23 cellular contexts compared by ENCODE assay signal in the genomic region with DNA sequence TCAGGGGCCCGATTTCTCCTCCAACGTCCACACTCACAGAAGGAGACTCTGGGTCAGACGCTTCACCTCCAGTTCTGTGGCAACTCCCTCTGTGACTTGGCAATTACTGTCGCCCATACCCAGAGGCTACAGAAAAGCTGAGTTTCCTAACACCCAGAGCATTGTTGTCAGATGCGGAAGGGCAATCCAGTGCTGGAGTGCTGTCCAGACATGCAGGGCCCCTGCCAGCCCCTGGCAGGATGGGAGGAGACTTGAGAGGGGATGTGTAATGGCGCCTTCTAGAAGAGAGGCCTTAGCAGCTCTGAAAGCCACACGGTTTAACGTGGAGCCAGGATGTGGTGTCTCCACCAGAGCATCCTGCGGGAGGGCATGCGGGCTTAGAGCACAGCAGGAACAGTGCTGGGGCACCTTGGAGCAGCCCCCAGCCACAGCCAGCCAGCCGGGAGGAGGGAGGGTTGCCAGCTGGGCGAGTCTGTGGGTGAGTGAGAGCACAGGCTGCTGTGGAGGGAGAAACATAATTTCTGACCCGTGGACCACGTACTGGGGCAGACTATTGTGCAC.
DNase-seq lines count a peak whose midpoint lies in the region; ATAC-seq and TF ChIP-seq lines count a peak whose summit lies in the region.
"Had no signal": no experiment of that assay in that cellular context is flagged by ENCODE, and none has a peak within 500 bp of the region (broad histone marks: within the 10 kb centered on the region; RNA-seq: fewer than 3 reads in every experiment).

No MANE protein-coding gene starts in this region.

- H3K36me3 ChIP-seq in RWPE2 (ENCODE audit: low read depth) (no peaks in the 10 kb centered on the region), aorta (ENCODE audit: control insufficient read depth in 1 of 2, insufficient read depth in 2 of 2, low read length in 1 of 2) (no peaks in the 10 kb centered on the region)
- H3K36me3 ChIP-seq: BLaER1, HAP-1 had no signal

- no peak overlapping the region for H3K27ac ChIP-seq in RWPE2 (ENCODE audit: poor library complexity, severe bottlenecking)
- H3K27ac ChIP-seq in foreskin keratinocyte: no peak overlapping the region
- H3K27ac ChIP-seq in aorta (ENCODE audit: low read depth in 1 of 2, low read length in 2 of 2): no peak overlapping the region
- H3K27ac ChIP-seq: BLaER1, PC-9 had no signal

- H3K27ac Mint-ChIP-seq in activated naive CD8-positive, alpha-beta T cell treated with anti-CD3 and anti-CD28 coated beads for 36 hours: no peak overlapping the region
- H3K27ac Mint-ChIP-seq: CD4-positive, CD25-positive, alpha-beta regulatory T cell; HFFc6 had no signal

- DNase-seq in ELF-1 (ENCODE audit: low read depth, low spot score) (peak; percentile 13), RWPE2 (ENCODE audit: low spot score) (no peak), foreskin keratinocyte (peak; percentile 40 to 45), aorta (no peak), dedifferentiated amniotic fluid mesenchymal stem cell (ENCODE audit: extremely low spot score) (no peak)
- no peak for DNase-seq in activated naive CD8-positive, alpha-beta T cell treated with anti-CD3 and anti-CD28 coated beads for 36 hours
- DNase-seq: CD4-positive, CD25-positive, alpha-beta regulatory T cell; DMS153; GOT3; HFFc6; KG1; NCI-H1048; NCI-H1417; NCI-H187; NCI-H2081 treated with DMSO at 0.1 percent for 48 hours; NCI-H446; NCI-H526; NCI-H82; PC-9; SHP77 treated with DMSO at 0.1 percent for 48 hours had no signal

- H3K9me3 ChIP-seq in RWPE2 (ENCODE audit: severe bottlenecking): peaks cover 2% of the 10 kb centered on the region
- H3K9me3 ChIP-seq in aorta (ENCODE audit: control insufficient read depth, low read length): no peaks in the 10 kb centered on the region
- H3K9me3 ChIP-seq: BLaER1, HAP-1 had no signal

- H3K27me3 Mint-ChIP-seq in activated naive CD8-positive, alpha-beta T cell treated with anti-CD3 and anti-CD28 coated beads for 36 hours: no peaks in the 10 kb centered on the region
- H3K27me3 Mint-ChIP-seq: CD4-positive, CD25-positive, alpha-beta regulatory T cell had no signal

- H3K36me3 Mint-ChIP-seq in activated naive CD8-positive, alpha-beta T cell treated with anti-CD3 and anti-CD28 coated beads for 36 hours: no peaks in the 10 kb centered on the region
- H3K36me3 Mint-ChIP-seq: CD4-positive, CD25-positive, alpha-beta regulatory T cell had no signal

- no peak for TF ChIP-seq CTCF in RWPE2 (IDR thresholded peaks at IDR 0.05; ENCODE audit: poor library complexity, severe bottlenecking)
- TF ChIP-seq CTCF in foreskin keratinocyte (conservative IDR thresholded peaks at IDR 0.05): no peak

- no peaks in the 10 kb centered on the region for H3K4me1 Mint-ChIP-seq in activated naive CD8-positive, alpha-beta T cell treated with anti-CD3 and anti-CD28 coated beads for 36 hours
- H3K4me1 Mint-ChIP-seq: CD4-positive, CD25-positive, alpha-beta regulatory T cell had no signal

- intact Hi-C loops in aorta (cut with DNase I): no loop called here

- H3K9me3 Mint-ChIP-seq in activated naive CD8-positive, alpha-beta T cell treated with anti-CD3 and anti-CD28 coated beads for 36 hours: peaks cover 2% of the 10 kb centered on the region

- H3K4me1 ChIP-seq in RWPE2 (ENCODE audit: insufficient read depth, poor library complexity, severe bottlenecking): no peaks in the 10 kb centered on the region
- H3K4me1 ChIP-seq in foreskin keratinocyte: no peaks in the 10 kb centered on the region
- no peaks in the 10 kb centered on the region for H3K4me1 ChIP-seq in aorta (ENCODE audit: control insufficient read depth in 1 of 2, insufficient read depth in 2 of 2, low read length in 2 of 2)
- H3K4me1 ChIP-seq: HAP-1 had no signal

- 75 to 79% methylated on average over 14 of the region's 14 CpGs for WGBS in aorta, 2 donors

- ATAC-seq in RWPE2 (ENCODE audit: low read depth): peak; percentile 68
- ATAC-seq in foreskin keratinocyte: peak; percentile 78
- ATAC-seq in aorta (ENCODE audit: low FRiP score): peak; percentile 23
- ATAC-seq in GM21367 (IDR thresholded peaks at IDR 0.05; ENCODE audit: unreplicated experiment): no peak

- H3K4me3 Mint-ChIP-seq in activated naive CD8-positive, alpha-beta T cell treated with anti-CD3 and anti-CD28 coated beads for 36 hours: no peak overlapping the region
- H3K4me3 Mint-ChIP-seq: CD4-positive, CD25-positive, alpha-beta regulatory T cell; HFFc6 had no signal

- no peaks in the 10 kb centered on the region for H3K27me3 ChIP-seq in RWPE2 (ENCODE audit: insufficient read depth, poor library complexity, severe bottlenecking)
- H3K27me3 ChIP-seq in foreskin keratinocyte: no peaks in the 10 kb centered on the region
- H3K27me3 ChIP-seq in aorta (ENCODE audit: control insufficient read depth in 1 of 2, insufficient read depth in 2 of 2, low read length in 1 of 2): no peaks in the 10 kb centered on the region
- H3K27me3 ChIP-seq: BLaER1 had no signal

- no peak overlapping the region for H3K4me3 ChIP-seq in RWPE2 (ENCODE audit: severe bottlenecking)
- H3K4me3 ChIP-seq in aorta (ENCODE audit: low read length in 2 of 2): no peak overlapping the region
- H3K4me3 ChIP-seq: BLaER1, HAP-1, PC-9 had no signal

Comparison
In these comparisons a context has a peak if more than half of its experiments do, and no peak if none do; other contexts are left out.
1. DNase-seq: peak in ELF-1 (single experiment) and foreskin keratinocyte (2 of 2); none in RWPE2 (single experiment), aorta (0 of 2), activated naive CD8-positive, alpha-beta T cell treated with anti-CD3 and anti-CD28 coated beads for 36 hours (single experiment) and dedifferentiated amniotic fluid mesenchymal stem cell (single experiment).